In the genomic region with DNA sequence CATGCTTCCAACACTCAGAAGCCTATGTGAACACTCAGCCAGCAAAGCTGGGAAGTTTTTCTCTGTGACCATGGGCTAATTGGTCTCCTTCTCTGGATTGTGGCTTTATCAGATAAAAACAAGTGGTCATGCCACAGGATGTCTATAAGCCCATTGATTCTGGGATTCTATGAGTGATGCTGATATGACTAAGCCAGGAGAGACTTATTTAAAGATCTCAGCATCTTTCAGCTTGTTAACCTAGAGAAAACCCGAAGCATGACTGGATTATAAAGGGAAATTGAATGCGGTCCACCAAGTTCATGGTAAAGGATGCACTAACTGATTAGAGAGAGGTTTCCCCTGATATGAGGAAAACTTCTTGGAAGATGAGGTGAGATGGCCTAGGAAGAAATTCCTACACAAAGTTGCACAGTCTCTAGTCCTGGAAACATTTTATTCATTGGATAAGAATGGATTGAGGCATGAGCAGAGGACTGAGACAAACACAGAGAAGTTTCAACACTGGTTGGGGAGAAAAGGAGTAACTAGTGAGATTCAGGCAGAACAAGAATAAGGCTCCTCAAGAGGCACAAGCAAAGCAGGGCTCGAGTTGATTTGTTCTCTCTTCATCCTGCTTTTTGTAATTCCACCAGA, we compare ENCODE assay signal across 2 cellular contexts.
TF ChIP-seq lines count a peak whose summit lies in the region.

No MANE protein-coding gene starts in this region.

TF ChIP-seq in liver, 16 proteins besides CTCF, POLR2A, EP300 and RAD21:
- TF ChIP-seq EGR1 (IDR thresholded peaks at IDR 0.05; ENCODE audit: low read depth in 2 of 2) (no peak), NR2F2 (IDR thresholded peaks at IDR 0.05) (no peak)

TF ChIP-seq in HepG2, 621 proteins besides CTCF, POLR2A, EP300 and RAD21:
- no peak for TF ChIP-seq ATRX (CRISPR knock-in tag; IDR thresholded peaks at IDR 0.05; ENCODE audit: borderline replicate concordance)
- TF ChIP-seq, protein P1, sequence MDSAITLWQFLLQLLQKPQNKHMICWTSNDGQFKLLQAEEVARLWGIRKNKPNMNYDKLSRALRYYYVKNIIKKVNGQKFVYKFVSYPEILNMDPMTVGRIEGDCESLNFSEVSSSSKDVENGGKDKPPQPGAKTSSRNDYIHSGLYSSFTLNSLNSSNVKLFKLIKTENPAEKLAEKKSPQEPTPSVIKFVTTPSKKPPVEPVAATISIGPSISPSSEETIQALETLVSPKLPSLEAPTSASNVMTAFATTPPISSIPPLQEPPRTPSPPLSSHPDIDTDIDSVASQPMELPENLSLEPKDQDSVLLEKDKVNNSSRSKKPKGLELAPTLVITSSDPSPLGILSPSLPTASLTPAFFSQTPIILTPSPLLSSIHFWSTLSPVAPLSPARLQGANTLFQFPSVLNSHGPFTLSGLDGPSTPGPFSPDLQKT (CRISPR knock-in tag; IDR thresholded peaks at IDR 0.05; ENCODE audit: borderline replicate concordance): no peak
- TF ChIP-seq, protein P2, sequence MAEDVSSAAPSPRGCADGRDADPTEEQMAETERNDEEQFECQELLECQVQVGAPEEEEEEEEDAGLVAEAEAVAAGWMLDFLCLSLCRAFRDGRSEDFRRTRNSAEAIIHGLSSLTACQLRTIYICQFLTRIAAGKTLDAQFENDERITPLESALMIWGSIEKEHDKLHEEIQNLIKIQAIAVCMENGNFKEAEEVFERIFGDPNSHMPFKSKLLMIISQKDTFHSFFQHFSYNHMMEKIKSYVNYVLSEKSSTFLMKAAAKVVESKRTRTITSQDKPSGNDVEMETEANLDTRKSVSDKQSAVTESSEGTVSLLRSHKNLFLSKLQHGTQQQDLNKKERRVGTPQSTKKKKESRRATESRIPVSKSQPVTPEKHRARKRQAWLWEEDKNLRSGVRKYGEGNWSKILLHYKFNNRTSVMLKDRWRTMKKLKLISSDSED (CRISPR knock-in tag; IDR thresholded peaks at IDR 0.05): no peak
- TF ChIP-seq YY1 (IDR thresholded peaks at IDR 0.05; ENCODE audit: insufficient read depth, insufficient replicate concordance, low read depth, low read length): no peak
- no peak for TF ChIP-seq NCOA5 (CRISPR knock-in tag; IDR thresholded peaks at IDR 0.05)
- TF ChIP-seq, protein P3, sequence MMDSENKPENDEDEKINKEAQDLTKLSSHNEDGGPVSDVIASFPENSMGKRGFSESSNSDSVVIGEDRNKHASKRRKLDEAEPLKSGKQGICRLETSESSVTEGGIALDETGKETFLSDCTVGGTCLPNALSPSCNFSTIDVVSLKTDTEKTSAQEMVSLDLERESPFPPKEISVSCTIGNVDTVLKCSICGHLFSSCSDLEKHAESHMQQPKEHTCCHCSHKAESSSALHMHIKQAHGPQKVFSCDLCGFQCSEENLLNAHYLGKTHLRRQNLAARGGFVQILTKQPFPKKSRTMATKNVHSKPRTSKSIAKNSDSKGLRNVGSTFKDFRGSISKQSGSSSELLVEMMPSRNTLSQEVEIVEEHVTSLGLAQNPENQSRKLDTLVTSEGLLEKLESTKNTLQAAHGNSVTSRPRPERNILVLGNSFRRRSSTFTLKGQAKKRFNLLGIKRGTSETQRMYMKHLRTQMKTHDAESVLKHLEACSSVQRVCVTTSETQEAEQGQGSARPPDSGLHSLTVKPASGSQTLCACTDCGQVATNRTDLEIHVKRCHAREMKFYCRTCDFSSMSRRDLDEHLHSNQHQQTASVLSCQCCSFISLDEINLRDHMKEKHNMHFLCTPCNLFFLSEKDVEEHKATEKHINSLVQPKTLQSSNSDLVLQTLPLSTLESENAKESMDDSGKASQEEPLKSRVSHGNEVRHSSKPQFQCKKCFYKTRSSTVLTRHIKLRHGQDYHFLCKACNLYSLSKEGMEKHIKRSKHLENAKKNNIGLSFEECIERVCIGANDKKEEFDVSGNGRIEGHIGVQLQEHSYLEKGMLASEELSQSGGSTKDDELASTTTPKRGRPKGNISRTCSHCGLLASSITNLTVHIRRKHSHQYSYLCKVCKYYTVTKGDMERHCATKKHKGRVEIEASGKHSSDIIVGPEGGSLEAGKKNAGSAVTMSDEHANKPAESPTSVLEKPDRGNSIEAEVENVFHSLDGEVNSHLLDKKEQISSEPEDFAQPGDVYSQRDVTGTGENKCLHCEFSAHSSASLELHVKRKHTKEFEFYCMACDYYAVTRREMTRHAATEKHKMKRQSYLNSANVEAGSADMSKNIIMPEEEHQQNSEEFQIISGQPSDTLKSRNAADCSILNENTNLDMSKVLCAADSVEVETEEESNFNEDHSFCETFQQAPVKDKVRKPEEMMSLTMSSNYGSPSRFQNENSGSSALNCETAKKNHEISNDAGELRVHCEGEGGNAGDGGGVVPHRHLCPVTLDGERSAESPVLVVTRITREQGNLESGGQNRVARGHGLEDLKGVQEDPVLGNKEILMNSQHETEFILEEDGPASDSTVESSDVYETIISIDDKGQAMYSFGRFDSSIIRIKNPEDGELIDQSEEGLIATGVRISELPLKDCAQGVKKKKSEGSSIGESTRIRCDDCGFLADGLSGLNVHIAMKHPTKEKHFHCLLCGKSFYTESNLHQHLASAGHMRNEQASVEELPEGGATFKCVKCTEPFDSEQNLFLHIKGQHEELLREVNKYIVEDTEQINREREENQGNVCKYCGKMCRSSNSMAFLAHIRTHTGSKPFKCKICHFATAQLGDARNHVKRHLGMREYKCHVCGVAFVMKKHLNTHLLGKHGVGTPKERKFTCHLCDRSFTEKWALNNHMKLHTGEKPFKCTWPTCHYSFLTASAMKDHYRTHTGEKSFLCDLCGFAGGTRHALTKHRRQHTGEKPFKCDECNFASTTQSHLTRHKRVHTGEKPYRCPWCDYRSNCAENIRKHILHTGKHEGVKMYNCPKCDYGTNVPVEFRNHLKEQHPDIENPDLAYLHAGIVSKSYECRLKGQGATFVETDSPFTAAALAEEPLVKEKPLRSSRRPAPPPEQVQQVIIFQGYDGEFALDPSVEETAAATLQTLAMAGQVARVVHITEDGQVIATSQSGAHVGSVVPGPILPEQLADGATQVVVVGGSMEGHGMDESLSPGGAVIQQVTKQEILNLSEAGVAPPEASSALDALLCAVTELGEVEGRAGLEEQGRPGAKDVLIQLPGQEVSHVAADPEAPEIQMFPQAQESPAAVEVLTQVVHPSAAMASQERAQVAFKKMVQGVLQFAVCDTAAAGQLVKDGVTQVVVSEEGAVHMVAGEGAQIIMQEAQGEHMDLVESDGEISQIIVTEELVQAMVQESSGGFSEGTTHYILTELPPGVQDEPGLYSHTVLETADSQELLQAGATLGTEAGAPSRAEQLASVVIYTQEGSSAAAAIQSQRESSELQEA (CRISPR knock-in tag; IDR thresholded peaks at IDR 0.05; ENCODE audit: not compliant biosample characterization): no peak
- no peak for TF ChIP-seq ARID2 (CRISPR knock-in tag; IDR thresholded peaks at IDR 0.05; ENCODE audit: borderline replicate concordance)
- no peak for TF ChIP-seq SMARCE1 (IDR thresholded peaks at IDR 0.05; ENCODE audit: borderline replicate concordance)
- TF ChIP-seq ZNF296 (CRISPR knock-in tag; conservative IDR thresholded peaks at IDR 0.05): no peak
- TF ChIP-seq, protein P4, sequence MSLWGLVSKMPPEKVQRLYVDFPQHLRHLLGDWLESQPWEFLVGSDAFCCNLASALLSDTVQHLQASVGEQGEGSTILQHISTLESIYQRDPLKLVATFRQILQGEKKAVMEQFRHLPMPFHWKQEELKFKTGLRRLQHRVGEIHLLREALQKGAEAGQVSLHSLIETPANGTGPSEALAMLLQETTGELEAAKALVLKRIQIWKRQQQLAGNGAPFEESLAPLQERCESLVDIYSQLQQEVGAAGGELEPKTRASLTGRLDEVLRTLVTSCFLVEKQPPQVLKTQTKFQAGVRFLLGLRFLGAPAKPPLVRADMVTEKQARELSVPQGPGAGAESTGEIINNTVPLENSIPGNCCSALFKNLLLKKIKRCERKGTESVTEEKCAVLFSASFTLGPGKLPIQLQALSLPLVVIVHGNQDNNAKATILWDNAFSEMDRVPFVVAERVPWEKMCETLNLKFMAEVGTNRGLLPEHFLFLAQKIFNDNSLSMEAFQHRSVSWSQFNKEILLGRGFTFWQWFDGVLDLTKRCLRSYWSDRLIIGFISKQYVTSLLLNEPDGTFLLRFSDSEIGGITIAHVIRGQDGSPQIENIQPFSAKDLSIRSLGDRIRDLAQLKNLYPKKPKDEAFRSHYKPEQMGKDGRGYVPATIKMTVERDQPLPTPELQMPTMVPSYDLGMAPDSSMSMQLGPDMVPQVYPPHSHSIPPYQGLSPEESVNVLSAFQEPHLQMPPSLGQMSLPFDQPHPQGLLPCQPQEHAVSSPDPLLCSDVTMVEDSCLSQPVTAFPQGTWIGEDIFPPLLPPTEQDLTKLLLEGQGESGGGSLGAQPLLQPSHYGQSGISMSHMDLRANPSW (CRISPR knock-in tag; IDR thresholded peaks at IDR 0.05; ENCODE audit: borderline replicate concordance): no peak
- TF ChIP-seq, protein P5, sequence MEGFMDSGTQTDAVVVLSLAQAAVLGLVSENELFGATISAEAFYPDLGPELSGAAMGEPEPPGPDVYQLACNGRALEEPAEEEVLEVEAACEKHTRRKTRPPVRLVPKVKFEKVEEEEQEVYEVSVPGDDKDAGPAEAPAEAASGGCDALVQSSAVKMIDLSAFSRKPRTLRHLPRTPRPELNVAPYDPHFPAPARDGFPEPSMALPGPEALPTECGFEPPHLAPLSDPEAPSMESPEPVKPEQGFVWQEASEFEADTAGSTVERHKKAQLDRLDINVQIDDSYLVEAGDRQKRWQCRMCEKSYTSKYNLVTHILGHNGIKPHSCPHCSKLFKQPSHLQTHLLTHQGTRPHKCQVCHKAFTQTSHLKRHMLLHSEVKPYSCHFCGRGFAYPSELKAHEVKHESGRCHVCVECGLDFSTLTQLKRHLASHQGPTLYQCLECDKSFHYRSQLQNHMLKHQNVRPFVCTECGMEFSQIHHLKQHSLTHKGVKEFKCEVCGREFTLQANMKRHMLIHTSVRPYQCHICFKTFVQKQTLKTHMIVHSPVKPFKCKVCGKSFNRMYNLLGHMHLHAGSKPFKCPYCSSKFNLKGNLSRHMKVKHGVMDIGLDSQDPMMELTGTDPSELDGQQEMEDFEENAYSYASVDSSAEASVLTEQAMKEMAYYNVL (CRISPR knock-in tag; IDR thresholded peaks at IDR 0.05; ENCODE audit: borderline replicate concordance): no peak
- TF ChIP-seq, protein P6, sequence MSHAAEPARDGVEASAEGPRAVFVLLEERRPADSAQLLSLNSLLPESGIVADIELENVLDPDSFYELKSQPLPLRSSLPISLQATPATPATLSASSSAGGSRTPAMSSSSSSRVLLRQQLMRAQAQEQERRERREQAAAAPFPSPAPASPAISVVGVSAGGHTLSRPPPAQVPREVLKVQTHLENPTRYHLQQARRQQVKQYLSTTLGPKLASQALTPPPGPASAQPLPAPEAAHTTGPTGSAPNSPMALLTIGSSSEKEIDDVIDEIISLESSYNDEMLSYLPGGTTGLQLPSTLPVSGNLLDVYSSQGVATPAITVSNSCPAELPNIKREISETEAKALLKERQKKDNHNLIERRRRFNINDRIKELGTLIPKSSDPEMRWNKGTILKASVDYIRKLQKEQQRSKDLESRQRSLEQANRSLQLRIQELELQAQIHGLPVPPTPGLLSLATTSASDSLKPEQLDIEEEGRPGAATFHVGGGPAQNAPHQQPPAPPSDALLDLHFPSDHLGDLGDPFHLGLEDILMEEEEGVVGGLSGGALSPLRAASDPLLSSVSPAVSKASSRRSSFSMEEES (CRISPR knock-in tag; IDR thresholded peaks at IDR 0.05): no peak
- TF ChIP-seq, protein P7, sequence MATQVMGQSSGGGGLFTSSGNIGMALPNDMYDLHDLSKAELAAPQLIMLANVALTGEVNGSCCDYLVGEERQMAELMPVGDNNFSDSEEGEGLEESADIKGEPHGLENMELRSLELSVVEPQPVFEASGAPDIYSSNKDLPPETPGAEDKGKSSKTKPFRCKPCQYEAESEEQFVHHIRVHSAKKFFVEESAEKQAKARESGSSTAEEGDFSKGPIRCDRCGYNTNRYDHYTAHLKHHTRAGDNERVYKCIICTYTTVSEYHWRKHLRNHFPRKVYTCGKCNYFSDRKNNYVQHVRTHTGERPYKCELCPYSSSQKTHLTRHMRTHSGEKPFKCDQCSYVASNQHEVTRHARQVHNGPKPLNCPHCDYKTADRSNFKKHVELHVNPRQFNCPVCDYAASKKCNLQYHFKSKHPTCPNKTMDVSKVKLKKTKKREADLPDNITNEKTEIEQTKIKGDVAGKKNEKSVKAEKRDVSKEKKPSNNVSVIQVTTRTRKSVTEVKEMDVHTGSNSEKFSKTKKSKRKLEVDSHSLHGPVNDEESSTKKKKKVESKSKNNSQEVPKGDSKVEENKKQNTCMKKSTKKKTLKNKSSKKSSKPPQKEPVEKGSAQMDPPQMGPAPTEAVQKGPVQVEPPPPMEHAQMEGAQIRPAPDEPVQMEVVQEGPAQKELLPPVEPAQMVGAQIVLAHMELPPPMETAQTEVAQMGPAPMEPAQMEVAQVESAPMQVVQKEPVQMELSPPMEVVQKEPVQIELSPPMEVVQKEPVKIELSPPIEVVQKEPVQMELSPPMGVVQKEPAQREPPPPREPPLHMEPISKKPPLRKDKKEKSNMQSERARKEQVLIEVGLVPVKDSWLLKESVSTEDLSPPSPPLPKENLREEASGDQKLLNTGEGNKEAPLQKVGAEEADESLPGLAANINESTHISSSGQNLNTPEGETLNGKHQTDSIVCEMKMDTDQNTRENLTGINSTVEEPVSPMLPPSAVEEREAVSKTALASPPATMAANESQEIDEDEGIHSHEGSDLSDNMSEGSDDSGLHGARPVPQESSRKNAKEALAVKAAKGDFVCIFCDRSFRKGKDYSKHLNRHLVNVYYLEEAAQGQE (IDR thresholded peaks at IDR 0.05; ENCODE audit: borderline replicate concordance in 1 of 2, low read depth in 1 of 2, low read length in 2 of 2): no peak
- TF ChIP-seq CHCHD3 (CRISPR knock-in tag; IDR thresholded peaks at IDR 0.05): no peak
- TF ChIP-seq, protein P8, sequence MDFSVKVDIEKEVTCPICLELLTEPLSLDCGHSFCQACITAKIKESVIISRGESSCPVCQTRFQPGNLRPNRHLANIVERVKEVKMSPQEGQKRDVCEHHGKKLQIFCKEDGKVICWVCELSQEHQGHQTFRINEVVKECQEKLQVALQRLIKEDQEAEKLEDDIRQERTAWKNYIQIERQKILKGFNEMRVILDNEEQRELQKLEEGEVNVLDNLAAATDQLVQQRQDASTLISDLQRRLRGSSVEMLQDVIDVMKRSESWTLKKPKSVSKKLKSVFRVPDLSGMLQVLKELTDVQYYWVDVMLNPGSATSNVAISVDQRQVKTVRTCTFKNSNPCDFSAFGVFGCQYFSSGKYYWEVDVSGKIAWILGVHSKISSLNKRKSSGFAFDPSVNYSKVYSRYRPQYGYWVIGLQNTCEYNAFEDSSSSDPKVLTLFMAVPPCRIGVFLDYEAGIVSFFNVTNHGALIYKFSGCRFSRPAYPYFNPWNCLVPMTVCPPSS (IDR thresholded peaks at IDR 0.05): no peak
- no peak for TF ChIP-seq GLI4 (CRISPR knock-in tag; IDR thresholded peaks at IDR 0.05; ENCODE audit: borderline replicate concordance)
